In genomic region chr18:32470713-32471633, GRCh38 we compare ENCODE assay signal across 8 cellular contexts. TPM values are rescaled to one million over a fixed set of nuclear protein-coding genes. Genes with fewer than 3 reads are reported as not detected.
DNase-seq lines count a peak whose midpoint lies in the region; ATAC-seq and TF ChIP-seq lines count a peak whose summit lies in the region.

TSS of gene GAREM1 (minus strand) at chr18:32470882. CDS start at chr18:32470428, 454 bp downstream.

- H2AFZ ChIP-seq in parathyroid adenoma = peak within 1 kb of the TSS; percentile 95

- intact Hi-C loops in Right ventricle myocardium superior (cut with DNase I) = loop anchor here (5.0 to 10.0 kb wide), 3 partner anchors 126 to 316 kb away; no protein-coding TSS in a partner anchor
- intact Hi-C loops in tibial artery (cut with DNase I; ENCODE audit: low total_unique reads) = loop anchor here (1.0 to 10.0 kb wide), 4 partner anchors 74 to 376 kb away; partner anchors contain the start of gene RNF138

- ATAC-seq in HG02623 (IDR thresholded peaks at IDR 0.05; ENCODE audit: unreplicated experiment) = peak; percentile 96
- ATAC-seq in Right ventricle myocardium superior (ENCODE audit: poor library complexity) = peak; percentile 96

- H3K27me3 ChIP-seq in parathyroid adenoma (ENCODE audit: control insufficient read depth, insufficient read depth, low read length) (no peaks in the 10 kb centered on the region), tibial artery (no peaks in the 10 kb centered on the region)

- H3K79me2 ChIP-seq in parathyroid adenoma = peaks cover 7% of the 10 kb centered on the region

- TF ChIP-seq CTCF in GM12865 (IDR thresholded peaks at IDR 0.05; ENCODE audit: insufficient read depth, low read depth, low read length, missing control alignments) = peak; percentile 43
- TF ChIP-seq CTCF in parathyroid adenoma (IDR thresholded peaks at IDR 0.05) = peak; percentile 70
- peak; percentile 77 to 91 for TF ChIP-seq CTCF in tibial artery (IDR thresholded peaks at IDR 0.05)

- H3K9me3 ChIP-seq in parathyroid adenoma (ENCODE audit: control insufficient read depth, low read length) (no peaks in the 10 kb centered on the region), tibial artery (no peaks in the 10 kb centered on the region)

- no peak within 1 kb of the TSS for H3K9ac ChIP-seq in parathyroid adenoma

- peak; percentile 93 for DNase-seq in GM12865 (ENCODE audit: low read depth)
- peak; percentile 99 for DNase-seq in NCI-H1092 treated with DMSO at 0.1 percent for 48 hours (lab: John Stamatoyannopoulos, UW)
- peak; percentile 91 for DNase-seq in SKM-1 treated with dmso at 0.1 percent for 144 hours (lab: John Stamatoyannopoulos, UW; ENCODE audit: unreplicated experiment)
- peak; percentile 40 for DNase-seq in activated naive CD8-positive, alpha-beta T cell treated with anti-CD3 and anti-CD28 coated beads, Interleukin-2, amount 50 U/mL, for 16 hours (ENCODE audit: low read depth, low spot score)
- DNase-seq in Right ventricle myocardium superior = peak; percentile 97
- peak; percentile 96 to 98 for DNase-seq in tibial artery

- peak within 1 kb of the TSS; percentile 81 for H3K4me2 ChIP-seq in parathyroid adenoma (ENCODE audit: low read length)

- H3K27ac ChIP-seq in parathyroid adenoma (peak within 1 kb of the TSS; percentile 78), tibial artery (peak within 1 kb of the TSS; percentile 80 to 92)

- H3K4me1 ChIP-seq in parathyroid adenoma (peaks cover 7% of the 10 kb centered on the region), tibial artery (peaks cover 0 to 32% (median 13%) of the 10 kb centered on the region in 4 donors)

- H3K4me3 ChIP-seq in GM12865 (ENCODE audit: low read depth, low read length) (peak within 1 kb of the TSS; percentile 40), parathyroid adenoma (ENCODE audit: low read depth, low read length) (peak within 1 kb of the TSS; percentile 62), tibial artery (peak within 1 kb of the TSS; percentile 70 to 94)

- H3K36me3 ChIP-seq in parathyroid adenoma (ENCODE audit: control insufficient read depth, insufficient read depth, low read length) (no peaks in the 10 kb centered on the region), tibial artery (no peaks in the 10 kb centered on the region)

RNA-seq across cellular contexts. Expression of gene GAREM1, which starts in this region (rescaled TPM):
- 23.5 TPM for total RNA-seq in Right ventricle myocardium superior

Comparison
In these comparisons a context has a peak if more than half of its experiments do, and no peak if none do; other contexts are left out.
1. Peak in every context shown above with its lines: DNase-seq, ATAC-seq, H3K4me3 ChIP-seq and H3K27ac ChIP-seq.
2. DNase-seq: peak in every context shown above with its lines; median percentile 99 in NCI-H1092 treated with DMSO at 0.1 percent for 48 hours; 97 in Right ventricle myocardium superior; 97 in tibial artery; 93 in GM12865; 91 in SKM-1 treated with dmso at 0.1 percent for 144 hours; 40 in activated naive CD8-positive, alpha-beta T cell treated with anti-CD3 and anti-CD28 coated beads, Interleukin-2, amount 50 U/mL, for 16 hours.